11 cellular contexts compared by ENCODE assay signal in genomic region chr14:69281450-69282169, GRCh38. TPM values are rescaled to one million over a fixed set of nuclear protein-coding genes. Genes with fewer than 3 reads are reported as not detected.
A peak's percentile ranks its signal among the peaks of the same experiment; 100 is the strongest.
DNase-seq lines count a peak whose midpoint lies in the region; ATAC-seq, FAIRE-seq and TF ChIP-seq lines count a peak whose summit lies in the region.
"Had no signal": no experiment of that assay in that cellular context is flagged by ENCODE, and none has a peak within 500 bp of the region (broad histone marks: within the 10 kb centered on the region; RNA-seq: fewer than 3 reads in every experiment).

No MANE protein-coding gene starts in this region.

- H3K4me2 ChIP-seq in K562 (ENCODE audit: insufficient read depth, low read length) = no peak overlapping the region
- H3K4me2 ChIP-seq: BLaER1, KMS-11 had no signal

- no peaks in the 10 kb centered on the region for H3K9me1 ChIP-seq in K562 (ENCODE audit: control insufficient read depth, insufficient read depth, low read length)

- TF ChIP-seq RAD21 in K562 (CRISPR knock-in tag; conservative IDR thresholded peaks at IDR 0.05 in 1 of 2, IDR thresholded peaks at IDR 0.05 in 1 of 2) = no peak

- peak; percentile 18 for DNase-seq in COLO668 (lab: John Stamatoyannopoulos, UW; ENCODE audit: unreplicated experiment)
- DNase-seq in NCI-H1436 treated with DMSO at 0.1 percent for 48 hours (lab: John Stamatoyannopoulos, UW) = peak; percentile 41
- DNase-seq in K562 (ENCODE audit: extremely low read depth in 1 of 4, low spot score in 3 of 4) = no peak
- DNase-seq in central memory CD4-positive, alpha-beta T cell = no peak
- DNase-seq in AG20443 (ENCODE audit: low spot score) = no peak
- DNase-seq in RCC 7860 (ENCODE audit: low spot score) = no peak
- DNase-seq in Ammon's horn (ENCODE audit: low spot score) = no peak

- no peaks in the 10 kb centered on the region for H3K36me3 ChIP-seq in K562 (ENCODE audit: control insufficient read depth, insufficient read depth, low read length)
- H3K36me3 ChIP-seq: ascending aorta, BLaER1 had no signal

- CTCF ChIA-PET in K562 (lab: Yijun Ruan, JAX; ENCODE audit: low intra/inter-chr PET ratio) = no interaction called here

- BruUV-seq in K562 (replicated peaks; lab: Mats Ljungman, UMichigan) = no TSS peak

- no peak overlapping the region for H3K4me3 ChIP-seq in K562
- H3K4me3 ChIP-seq: ascending aorta, BLaER1 had no signal

- TF ChIP-seq CTCF in K562 (IDR thresholded peaks at IDR 0.05 in 2 of 3, conservative IDR thresholded peaks at IDR 0.05 in 1 of 3; ENCODE audit: insufficient read depth in 2 of 3, low read depth in 1 of 3, low read length in 3 of 3) = no peak

- intact Hi-C loops in K562 (cut with micrococcal nuclease) = no loop called here

- WGBS in K562 (ENCODE audit: insufficient coverage, low coverage, missing lambda C conversion rate) = 6% methylated on average over 10 of the region's 10 CpGs

- TF ChIP-seq EP300 in K562 (IDR thresholded peaks at IDR 0.05; ENCODE audit: low read length) = no peak

- H3K9me3 ChIP-seq in K562 (replicated peaks; ENCODE audit: control insufficient read depth, insufficient read depth, low read depth, low read length) = no peaks in the 10 kb centered on the region
- H3K9me3 ChIP-seq: ascending aorta, BLaER1 had no signal

- H3K79me2 ChIP-seq in K562 (ENCODE audit: control insufficient read depth, insufficient read depth, low read length) = no peaks in the 10 kb centered on the region

- no peak for TF ChIP-seq POLR2A in K562 (conservative IDR thresholded peaks at IDR 0.05)

- no peak overlapping the region for H3K9ac ChIP-seq in K562 (ENCODE audit: insufficient read depth in 1 of 2, low read depth in 2 of 2, low read length in 2 of 2)
- H3K9ac ChIP-seq: BLaER1, KMS-11 had no signal

- POLR2A ChIA-PET in K562 (lab: Yijun Ruan, JAX) = no interaction called here

- no peak overlapping the region for H2AFZ ChIP-seq in K562 (ENCODE audit: low read depth, low read length)

- H3K27ac ChIP-seq in K562 (ENCODE audit: extremely low read depth, low read depth, low read length) = no peak overlapping the region
- H3K27ac ChIP-seq: ascending aorta, BLaER1, KMS-11 had no signal

- peak; percentile 60 for ATAC-seq in GM18502 (IDR thresholded peaks at IDR 0.05; ENCODE audit: poor library complexity, unreplicated experiment)
- ATAC-seq in K562 = peak; percentile 49; the same call in 2 of the 3 replicates

- in situ Hi-C loops in K562 (cut with MboI) = no loop called here

- peaks cover 3 to 20% of the 10 kb centered on the region in 2 experiments; a peak in 2 of 5 replicates for H3K27me3 ChIP-seq in K562 (ENCODE audit: control insufficient read depth in 2 of 2, insufficient read depth in 2 of 2, low read length in 2 of 2)
- H3K27me3 ChIP-seq: ascending aorta, BLaER1 had no signal

- no peaks in the 10 kb centered on the region for H4K20me1 ChIP-seq in K562 (replicated peaks; ENCODE audit: control insufficient read depth, insufficient read depth, low read length)
- H4K20me1 ChIP-seq: BLaER1 had no signal

- FAIRE-seq in K562 (lab: Jason Lieb, UNC) = no peak
- FAIRE-seq in RCC 7860 (lab: Jason Lieb, UNC) = no peak

- no peaks in the 10 kb centered on the region for H3K4me1 ChIP-seq in K562 (replicated peaks in 1 of 2; ENCODE audit: control insufficient read depth in 2 of 2, insufficient read depth in 2 of 2, low read length in 2 of 2)
- H3K4me1 ChIP-seq: ascending aorta, BLaER1 had no signal

TF ChIP-seq in K562, 482 proteins besides CTCF, POLR2A, EP300 and RAD21:
- TF ChIP-seq BHLHE40 (IDR thresholded peaks at IDR 0.05; ENCODE audit: low read length) = peak; percentile 19; the same call in 1 of the 2 replicates
- peak; percentile 72 for TF ChIP-seq TFE3 (CRISPR knock-in tag; IDR thresholded peaks at IDR 0.05)
- TF ChIP-seq USF1 (CRISPR knock-in tag; IDR thresholded peaks at IDR 0.05) = peak; percentile 79
- peak; percentile 77 for TF ChIP-seq USF2 (CRISPR knock-in tag; IDR thresholded peaks at IDR 0.05)
- no peak for TF ChIP-seq NFRKB (IDR thresholded peaks at IDR 0.05; ENCODE audit: low read depth)
- TF ChIP-seq TOE1 (IDR thresholded peaks at IDR 0.05; ENCODE audit: borderline replicate concordance) = peak; percentile 48; the same call in 1 of the 2 replicates
- no peak for TF ChIP-seq TOE1 (CRISPR knock-in tag; IDR thresholded peaks at IDR 0.05; ENCODE audit: borderline replicate concordance, low read depth)
- TF ChIP-seq RAD51 (IDR thresholded peaks at IDR 0.05; ENCODE audit: borderline replicate concordance, low read depth) = peak; percentile 46
- TF ChIP-seq RFX1 (IDR thresholded peaks at IDR 0.05) = peak; percentile 41
- no peak for TF ChIP-seq ZSCAN29 (IDR thresholded peaks at IDR 0.05)

RNA-seq across cellular contexts. Expression of gene GALNT16, which starts 21.7 kb away (rescaled TPM):
- 0.07 TPM in 1 of 2 replicates, not detected in the other for total RNA-seq in K562 (2011; cell fraction: chromatin; rRNA removed; ENCODE audit: low replicate concordance)
- total RNA-seq in K562 (2011; cell fraction: nucleolus; rRNA removed) = not detected in 2 replicates
- not detected in 2 replicates for total RNA-seq in K562 (2011; cell fraction: nucleoplasm; rRNA removed)
- total RNA-seq in K562 (2014; rRNA removed) (not detected in 2 replicates), K562 (2014; rRNA removed; fragmentation: Illumina TruSeq; extraction: Trizol) (not detected in 2 replicates), K562 (2015; rRNA removed; fragmentation: Illumina TruSeq; extraction: Trizol) (not detected in 2 replicates), K562 (2021) (not detected in 2 replicates)
- polyA plus RNA-seq in K562 (2011; rRNA removed) (not detected in 2 replicates), K562 (2014; fragmentation: Illumina TruSeq; extraction: Trizol) (not detected in 2 replicates), K562 (2014; fragmentation: Nextera tagmentation; extraction: Ambion mirVana) (not detected), K562 (2014; rRNA removed) (not detected in 2 replicates)
- not detected in 2 replicates for polyA plus RNA-seq in K562 (2011; cell fraction: cytosol; rRNA removed)
- polyA plus RNA-seq in K562 (2011; cell fraction: nucleus; rRNA removed) = not detected in 2 replicates
- polyA plus RNA-seq in K562 (2012) = not detected in 2 replicates
- polyA minus RNA-seq in K562 (2011; rRNA and poly(A)+ RNA removed) = not detected in 2 replicates
- not detected in 2 replicates for polyA minus RNA-seq in K562 (2011; cell fraction: cytosol; rRNA and poly(A)+ RNA removed)
- not detected in 2 replicates for polyA minus RNA-seq in K562 (2011; cell fraction: nucleus; rRNA and poly(A)+ RNA removed)

Comparison
In these comparisons a context has a peak if more than half of its experiments do, and no peak if none do; other contexts are left out.
1. DNase-seq: peak in COLO668 (single experiment) and NCI-H1436 treated with DMSO at 0.1 percent for 48 hours (single experiment); none in K562 (0 of 4), central memory CD4-positive, alpha-beta T cell (single experiment), AG20443 (single experiment), RCC 7860 (single experiment) and Ammon's horn (single experiment).